ENCODE assay signal across 13 cellular contexts in genomic region chr10:112687647-112688046, GRCh38.
DNase-seq lines count a peak whose midpoint lies in the region; FAIRE-seq and TF ChIP-seq lines count a peak whose summit lies in the region.
"Had no signal": no experiment of that assay in that cellular context is flagged by ENCODE, and none has a peak within 500 bp of the region (broad histone marks: within the 10 kb centered on the region; RNA-seq: fewer than 3 reads in every experiment).

No MANE protein-coding gene starts in this region.

- H3K27me3 ChIP-seq in SK-N-SH (ENCODE audit: insufficient read depth) (no peaks in the 10 kb centered on the region), testis (no peaks in the 10 kb centered on the region)
- H3K27me3 ChIP-seq: gastrocnemius medialis, spleen had no signal

- no peak overlapping the region for H3K9ac ChIP-seq in SK-N-SH

- H3K4me1 ChIP-seq in SK-N-SH (ENCODE audit: control insufficient read depth in 1 of 2, insufficient read depth in 2 of 2, low read depth in 1 of 2, low read length in 1 of 2) (no peaks in the 10 kb centered on the region), testis (no peaks in the 10 kb centered on the region)
- H3K4me1 ChIP-seq: gastrocnemius medialis, spleen had no signal

- no peak overlapping the region for H2AFZ ChIP-seq in SK-N-SH (ENCODE audit: low read depth)

- H3K9me3 ChIP-seq in SK-N-SH (no peaks in the 10 kb centered on the region), testis (no peaks in the 10 kb centered on the region)
- H3K9me3 ChIP-seq: gastrocnemius medialis, spleen had no signal

- WGBS in SK-N-SH (ENCODE audit: low lambda C conversion rate), result 72% methylated on average over 4 of the region's 4 CpGs
- 70 to 88% methylated on average over 4 of the region's 4 CpGs for WGBS in testis, 2 donors

- no peaks in the 10 kb centered on the region for H3K79me2 ChIP-seq in SK-N-SH (ENCODE audit: insufficient read depth)

- H3K27ac ChIP-seq in SK-N-SH (ENCODE audit: low read depth in 2 of 2, low read length in 1 of 2) (no peak overlapping the region), testis (no peak overlapping the region)
- H3K27ac ChIP-seq: gastrocnemius medialis, spleen had no signal

- H3K4me3 ChIP-seq in SK-N-SH (ENCODE audit: low read depth in 2 of 2, low read length in 1 of 2), result no peak overlapping the region
- no peak overlapping the region for H3K4me3 ChIP-seq in testis
- H3K4me3 ChIP-seq: gastrocnemius medialis, spleen had no signal

- intact Hi-C loops in testis (cut with DNase I; ENCODE audit: low total_unique reads), result no loop called here

- no peaks in the 10 kb centered on the region for H3K9me2 ChIP-seq in SK-N-SH

- TF ChIP-seq RAD21 in SK-N-SH (IDR thresholded peaks at IDR 0.05; ENCODE audit: low read length), result no peak

- POLR2A ChIA-PET in SK-N-SH (lab: Yijun Ruan, JAX), result no interaction called here

- CTCF ChIA-PET in SK-N-SH (lab: Yijun Ruan, JAX), result no interaction called here

- FAIRE-seq in H54 (lab: Jason Lieb, UNC), result no peak

- no peaks in the 10 kb centered on the region for H4K20me1 ChIP-seq in SK-N-SH (ENCODE audit: insufficient read depth)

- DNase-seq in H54 (ENCODE audit: insufficient read length, low spot score), result peak; percentile 30
- DNase-seq in SK-N-SH, result no peak
- DNase-seq in fibroblast of peridontal ligament (ENCODE audit: extremely low read depth), result peak; percentile 71
- DNase-seq in testis, result peak; percentile 83
- no peak for DNase-seq in NCI-H2171 treated with DMSO at 0.1 percent for 48 hours (lab: John Stamatoyannopoulos, UW)
- DNase-seq in DMS53 treated with DMSO at 0.1 percent for 48 hours (lab: John Stamatoyannopoulos, UW; ENCODE audit: unreplicated experiment), result no peak
- DNase-seq in NOMO-1 treated with dmso at 0.1 percent for 144 hours (lab: John Stamatoyannopoulos, UW; ENCODE audit: unreplicated experiment), result no peak
- DNase-seq: activated gamma-delta T cell treated with Interleukin-2 at 50 U/mL for 16 hours, left colon, NCI-H1105, RPMI8226, spleen had no signal

- TF ChIP-seq POLR2A in H54 (IDR thresholded peaks at IDR 0.05; ENCODE audit: low read depth, low read length), result no peak
- no peak for TF ChIP-seq POLR2A in testis (IDR thresholded peaks at IDR 0.05)

- TF ChIP-seq CTCF in SK-N-SH (IDR thresholded peaks at IDR 0.05) (no peak), testis (IDR thresholded peaks at IDR 0.05) (no peak)

- H3F3A ChIP-seq in SK-N-SH (replicated peaks; ENCODE audit: insufficient read depth), result no peaks in the 10 kb centered on the region

- no peak overlapping the region for H3K4me2 ChIP-seq in SK-N-SH

- no peaks in the 10 kb centered on the region for H3K36me3 ChIP-seq in SK-N-SH (replicated peaks in 1 of 2; ENCODE audit: control insufficient read depth in 1 of 2, insufficient read depth in 2 of 2, low read length in 1 of 2)
- no peaks in the 10 kb centered on the region for H3K36me3 ChIP-seq in testis (ENCODE audit: low read depth, missing control alignments)
- H3K36me3 ChIP-seq: gastrocnemius medialis had no signal

- no peak for TF ChIP-seq EP300 in SK-N-SH (IDR thresholded peaks at IDR 0.05; ENCODE audit: borderline replicate concordance in 1 of 2, low read depth in 1 of 2, low read length in 1 of 2)

TF ChIP-seq in SK-N-SH, 30 proteins besides CTCF, POLR2A, EP300 and RAD21:
- no peak for TF ChIP-seq GABPA (IDR thresholded peaks at IDR 0.05; ENCODE audit: low read depth)
- TF ChIP-seq FOSL2 (IDR thresholded peaks at IDR 0.05; ENCODE audit: borderline replicate concordance, low read depth), result no peak
- TF ChIP-seq PBX3 (IDR thresholded peaks at IDR 0.05), result 0 out of 2 replicates have a peak, but pooled peaks have one; percentile 28
- no peak for TF ChIP-seq CHD2 (IDR thresholded peaks at IDR 0.05; ENCODE audit: low read length, partially characterized antibody)
- TF ChIP-seq TCF12 (IDR thresholded peaks at IDR 0.05), result peak; percentile 28
- TF ChIP-seq EZH2phosphoT487 (IDR thresholded peaks at IDR 0.05; ENCODE audit: borderline replicate concordance, low read depth), result no peak
- TF ChIP-seq MXI1 (IDR thresholded peaks at IDR 0.05; ENCODE audit: low read depth, low read length), result no peak

Comparison
In these comparisons a context has a peak if more than half of its experiments do, and no peak if none do; other contexts are left out.
1. DNase-seq: peak in H54 (single experiment), fibroblast of peridontal ligament (single experiment) and testis (single experiment); none in SK-N-SH (single experiment), NCI-H2171 treated with DMSO at 0.1 percent for 48 hours (single experiment), DMS53 treated with DMSO at 0.1 percent for 48 hours (single experiment) and NOMO-1 treated with dmso at 0.1 percent for 144 hours (single experiment).